In genomic region chr3:128287161-128287560, GRCh38 we compare ENCODE assay signal across 12 cellular contexts.
"Had no signal": no experiment of that assay in that cellular context is flagged by ENCODE, and none has a peak within 500 bp of the region (broad histone marks: within the 10 kb centered on the region; RNA-seq: fewer than 3 reads in every experiment).

No MANE protein-coding gene starts in this region.

- H3K9me3 Mint-ChIP-seq: naive B cell had no signal

- H3K9me3 ChIP-seq: thoracic aorta had no signal

- H3K27me3 ChIP-seq: foreskin keratinocyte, sigmoid colon had no signal

- H3K4me3 Mint-ChIP-seq: activated CD4-positive, alpha-beta memory T cell treated with anti-CD3 and anti-CD28 coated beads for 36 hours; activated naive CD4-positive, alpha-beta T cell treated with anti-CD3 and anti-CD28 coated beads, Interleukin-2, amount 50 U/mL, for 24 hours; naive B cell had no signal

- DNase-seq: activated CD4-positive, alpha-beta memory T cell treated with anti-CD3 and anti-CD28 coated beads for 36 hours; foreskin keratinocyte; left cardiac atrium; naive B cell; occipital lobe; sigmoid colon; stimulated activated CD4-positive, alpha-beta T cell treated with anti-CD3 and anti-CD28 coated beads, Interleukin-2, amount 100 ng/mL, for 24 hours; stimulated activated naive CD4-positive, alpha-beta T cell treated with Interleukin-2 at 50 U/mL for 16 hours had no signal

- H3K27ac Mint-ChIP-seq: activated CD4-positive, alpha-beta memory T cell treated with anti-CD3 and anti-CD28 coated beads for 36 hours; activated naive CD4-positive, alpha-beta T cell treated with anti-CD3 and anti-CD28 coated beads, Interleukin-2, amount 50 U/mL, for 24 hours; naive B cell had no signal

- H3K27me3 Mint-ChIP-seq: activated CD4-positive, alpha-beta memory T cell treated with anti-CD3 and anti-CD28 coated beads for 36 hours; activated naive CD4-positive, alpha-beta T cell treated with anti-CD3 and anti-CD28 coated beads, Interleukin-2, amount 50 U/mL, for 24 hours; naive B cell had no signal

- ATAC-seq: activated CD4-positive, CD25-positive, alpha-beta regulatory T cell treated with anti-CD3 and anti-CD28 coated beads, Interleukin-2, amount 50 U/mL, for 24 hours; foreskin keratinocyte; left cardiac atrium had no signal

- H3K36me3 ChIP-seq: thoracic aorta had no signal

- H3K4me3 ChIP-seq: lung, sigmoid colon, thoracic aorta had no signal

- H3K27ac ChIP-seq: foreskin keratinocyte, sigmoid colon, thoracic aorta had no signal
